In genomic region chr20:47150403-47151152, GRCh38 we compare ENCODE assay signal across 1 cellular context.
TF ChIP-seq lines count a peak whose summit lies in the region.

No MANE protein-coding gene starts in this region.

TF ChIP-seq in HepG2, 621 proteins besides CTCF, POLR2A, EP300 and RAD21 (continued from another document and continues in another):
- peak; percentile 47 for TF ChIP-seq SAP130 (CRISPR knock-in tag; IDR thresholded peaks at IDR 0.05; ENCODE audit: low read depth)
- peak; percentile 42; the same call in 1 of the 2 replicates for TF ChIP-seq ARID5B (CRISPR knock-in tag; IDR thresholded peaks at IDR 0.05)
- TF ChIP-seq, protein P1, sequence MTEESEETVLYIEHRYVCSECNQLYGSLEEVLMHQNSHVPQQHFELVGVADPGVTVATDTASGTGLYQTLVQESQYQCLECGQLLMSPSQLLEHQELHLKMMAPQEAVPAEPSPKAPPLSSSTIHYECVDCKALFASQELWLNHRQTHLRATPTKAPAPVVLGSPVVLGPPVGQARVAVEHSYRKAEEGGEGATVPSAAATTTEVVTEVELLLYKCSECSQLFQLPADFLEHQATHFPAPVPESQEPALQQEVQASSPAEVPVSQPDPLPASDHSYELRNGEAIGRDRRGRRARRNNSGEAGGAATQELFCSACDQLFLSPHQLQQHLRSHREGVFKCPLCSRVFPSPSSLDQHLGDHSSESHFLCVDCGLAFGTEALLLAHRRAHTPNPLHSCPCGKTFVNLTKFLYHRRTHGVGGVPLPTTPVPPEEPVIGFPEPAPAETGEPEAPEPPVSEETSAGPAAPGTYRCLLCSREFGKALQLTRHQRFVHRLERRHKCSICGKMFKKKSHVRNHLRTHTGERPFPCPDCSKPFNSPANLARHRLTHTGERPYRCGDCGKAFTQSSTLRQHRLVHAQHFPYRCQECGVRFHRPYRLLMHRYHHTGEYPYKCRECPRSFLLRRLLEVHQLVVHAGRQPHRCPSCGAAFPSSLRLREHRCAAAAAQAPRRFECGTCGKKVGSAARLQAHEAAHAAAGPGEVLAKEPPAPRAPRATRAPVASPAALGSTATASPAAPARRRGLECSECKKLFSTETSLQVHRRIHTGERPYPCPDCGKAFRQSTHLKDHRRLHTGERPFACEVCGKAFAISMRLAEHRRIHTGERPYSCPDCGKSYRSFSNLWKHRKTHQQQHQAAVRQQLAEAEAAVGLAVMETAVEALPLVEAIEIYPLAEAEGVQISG (CRISPR knock-in tag; IDR thresholded peaks at IDR 0.05): peak; percentile 85
- TF ChIP-seq ZZZ3 (CRISPR knock-in tag; IDR thresholded peaks at IDR 0.05; ENCODE audit: borderline replicate concordance): no peak
- TF ChIP-seq RELA (CRISPR knock-in tag; IDR thresholded peaks at IDR 0.05): no peak
- peak; percentile 59; the same call in 1 of the 2 replicates for TF ChIP-seq MAX (IDR thresholded peaks at IDR 0.05)
- TF ChIP-seq SOX13 (IDR thresholded peaks at IDR 0.05): no peak
- TF ChIP-seq SOX13 (CRISPR knock-in tag; conservative IDR thresholded peaks at IDR 0.05 in 1 of 2, IDR thresholded peaks at IDR 0.05 in 1 of 2): peak in 1 of 2 experiments; percentile 15; a peak in 1 of 4 replicates
- TF ChIP-seq ELF4 (CRISPR knock-in tag; IDR thresholded peaks at IDR 0.05; ENCODE audit: borderline replicate concordance): no peak
- TF ChIP-seq PCBP1 (IDR thresholded peaks at IDR 0.05; ENCODE audit: borderline replicate concordance, low read depth, low read length): no peak
- TF ChIP-seq CEBPG (CRISPR knock-in tag; IDR thresholded peaks at IDR 0.05): 0 out of 2 replicates have a peak, but pooled peaks have one; percentile 9
- TF ChIP-seq, protein P2, sequence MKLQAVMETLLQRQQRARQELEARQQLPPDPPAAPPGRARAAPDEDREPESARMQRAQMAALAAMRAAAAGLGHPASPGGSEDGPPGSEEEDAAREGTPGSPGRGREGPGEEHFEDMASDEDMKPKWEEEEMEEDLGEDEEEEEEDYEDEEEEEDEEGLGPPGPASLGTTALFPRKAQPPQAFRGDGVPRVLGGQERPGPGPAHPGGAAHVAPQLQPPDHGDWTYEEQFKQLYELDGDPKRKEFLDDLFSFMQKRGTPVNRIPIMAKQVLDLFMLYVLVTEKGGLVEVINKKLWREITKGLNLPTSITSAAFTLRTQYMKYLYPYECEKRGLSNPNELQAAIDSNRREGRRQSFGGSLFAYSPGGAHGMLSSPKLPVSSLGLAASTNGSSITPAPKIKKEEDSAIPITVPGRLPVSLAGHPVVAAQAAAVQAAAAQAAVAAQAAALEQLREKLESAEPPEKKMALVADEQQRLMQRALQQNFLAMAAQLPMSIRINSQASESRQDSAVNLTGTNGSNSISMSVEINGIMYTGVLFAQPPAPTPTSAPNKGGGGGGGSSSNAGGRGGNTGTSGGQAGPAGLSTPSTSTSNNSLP (IDR thresholded peaks at IDR 0.05; ENCODE audit: low read depth, low read length): 0 out of 2 replicates have a peak, but pooled peaks have one; percentile 45
- TF ChIP-seq ZNF652 (CRISPR knock-in tag; IDR thresholded peaks at IDR 0.05; ENCODE audit: borderline replicate concordance, low read depth): no peak
- no peak for TF ChIP-seq MTA3 (CRISPR knock-in tag; IDR thresholded peaks at IDR 0.05)
- TF ChIP-seq HOXA9 (CRISPR knock-in tag; IDR thresholded peaks at IDR 0.05; ENCODE audit: borderline replicate concordance): no peak
- no peak for TF ChIP-seq NFE2 (CRISPR knock-in tag; IDR thresholded peaks at IDR 0.05)
- TF ChIP-seq ZBTB26 (CRISPR knock-in tag; IDR thresholded peaks at IDR 0.05; ENCODE audit: borderline replicate concordance): peak; percentile 67; the same call in 1 of the 2 replicates
- no peak for TF ChIP-seq ZNF746 (CRISPR knock-in tag; IDR thresholded peaks at IDR 0.05)
- TF ChIP-seq, protein P3, sequence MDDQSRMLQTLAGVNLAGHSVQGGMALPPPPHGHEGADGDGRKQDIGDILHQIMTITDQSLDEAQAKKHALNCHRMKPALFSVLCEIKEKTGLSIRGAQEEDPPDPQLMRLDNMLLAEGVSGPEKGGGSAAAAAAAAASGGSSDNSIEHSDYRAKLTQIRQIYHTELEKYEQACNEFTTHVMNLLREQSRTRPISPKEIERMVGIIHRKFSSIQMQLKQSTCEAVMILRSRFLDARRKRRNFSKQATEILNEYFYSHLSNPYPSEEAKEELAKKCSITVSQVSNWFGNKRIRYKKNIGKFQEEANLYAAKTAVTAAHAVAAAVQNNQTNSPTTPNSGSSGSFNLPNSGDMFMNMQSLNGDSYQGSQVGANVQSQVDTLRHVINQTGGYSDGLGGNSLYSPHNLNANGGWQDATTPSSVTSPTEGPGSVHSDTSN (CRISPR knock-in tag; IDR thresholded peaks at IDR 0.05; ENCODE audit: borderline replicate concordance): no peak
- no peak for TF ChIP-seq CAMTA2 (CRISPR knock-in tag; IDR thresholded peaks at IDR 0.05; ENCODE audit: borderline replicate concordance)
- 0 out of 2 replicates have a peak, but pooled peaks have one; percentile 14 for TF ChIP-seq FOXP4 (CRISPR knock-in tag; IDR thresholded peaks at IDR 0.05)
- no peak for TF ChIP-seq KLF9 (CRISPR knock-in tag; IDR thresholded peaks at IDR 0.05; ENCODE audit: low read depth)
- TF ChIP-seq ZNF616 (CRISPR knock-in tag; IDR thresholded peaks at IDR 0.05; ENCODE audit: low read depth): no peak
- TF ChIP-seq ZNF644 (CRISPR knock-in tag; IDR thresholded peaks at IDR 0.05; ENCODE audit: low read depth): 0 out of 2 replicates have a peak, but pooled peaks have one; percentile 7
- no peak for TF ChIP-seq CBX2 (IDR thresholded peaks at IDR 0.05; ENCODE audit: low read depth, low read length)
- no peak for TF ChIP-seq CBX2 (CRISPR knock-in tag; IDR thresholded peaks at IDR 0.05; ENCODE audit: low read depth)
- no peak for TF ChIP-seq KMT2A (CRISPR knock-in tag; IDR thresholded peaks at IDR 0.05)
- TF ChIP-seq FLYWCH1 (CRISPR knock-in tag; IDR thresholded peaks at IDR 0.05): no peak
- TF ChIP-seq PCBP2 (optimal IDR thresholded peaks at IDR 0.05; ENCODE audit: low read depth, low read length, poor library complexity, severe bottlenecking): no peak
- TF ChIP-seq, protein P4, sequence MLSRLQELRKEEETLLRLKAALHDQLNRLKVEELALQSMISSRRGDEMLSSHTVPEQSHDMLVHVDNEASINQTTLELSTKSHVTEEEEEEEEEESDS (CRISPR knock-in tag; IDR thresholded peaks at IDR 0.05; ENCODE audit: borderline replicate concordance): no peak
- no peak; the same call in 1 of the 2 replicates for TF ChIP-seq BORCS8-MEF2B (CRISPR knock-in tag; IDR thresholded peaks at IDR 0.05)
- peak; percentile 71; the same call in 1 of the 2 replicates for TF ChIP-seq ZNF451 (CRISPR knock-in tag; IDR thresholded peaks at IDR 0.05)
- TF ChIP-seq HMG20A (CRISPR knock-in tag; IDR thresholded peaks at IDR 0.05; ENCODE audit: borderline replicate concordance): no peak
- TF ChIP-seq SPEN (CRISPR knock-in tag; IDR thresholded peaks at IDR 0.05; ENCODE audit: low read depth): no peak
- TF ChIP-seq JDP2 (CRISPR knock-in tag; IDR thresholded peaks at IDR 0.05; ENCODE audit: borderline replicate concordance): no peak
- TF ChIP-seq ZNF773 (CRISPR knock-in tag; IDR thresholded peaks at IDR 0.05; ENCODE audit: borderline replicate concordance): no peak
- TF ChIP-seq, protein P5, sequence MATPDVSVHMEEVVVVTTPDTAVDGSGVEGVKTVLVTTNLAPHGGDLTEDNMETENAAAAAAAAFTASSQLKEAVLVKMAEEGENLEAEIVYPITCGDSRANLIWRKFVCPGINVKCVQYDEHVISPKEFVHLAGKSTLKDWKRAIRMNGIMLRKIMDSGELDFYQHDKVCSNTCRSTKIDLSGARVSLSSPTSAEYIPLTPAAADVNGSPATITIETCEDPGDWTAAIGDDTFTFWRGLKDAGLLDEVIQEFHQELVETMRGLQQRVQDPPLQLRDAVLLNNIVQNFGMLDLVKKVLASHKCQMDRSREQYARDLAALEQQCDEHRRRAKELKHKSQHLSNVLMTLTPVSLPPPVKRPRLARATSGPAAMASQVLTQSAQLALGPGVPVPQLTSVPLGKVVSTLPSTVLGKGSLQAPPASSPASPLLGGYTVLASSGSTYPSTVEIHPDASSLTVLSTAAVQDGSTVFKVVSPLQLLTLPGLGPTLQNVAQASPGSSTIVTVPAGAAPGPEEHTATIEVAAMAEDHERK (CRISPR knock-in tag; IDR thresholded peaks at IDR 0.05; ENCODE audit: low read depth): no peak
- no peak for TF ChIP-seq THAP8 (CRISPR knock-in tag; IDR thresholded peaks at IDR 0.05; ENCODE audit: borderline replicate concordance)
- no peak for TF ChIP-seq ZNF775 (CRISPR knock-in tag; IDR thresholded peaks at IDR 0.05; ENCODE audit: borderline replicate concordance)
- TF ChIP-seq MIER3 (CRISPR knock-in tag; IDR thresholded peaks at IDR 0.05; ENCODE audit: borderline replicate concordance): peak; percentile 65; the same call in 1 of the 2 replicates
- no peak for TF ChIP-seq SMARCC2 (IDR thresholded peaks at IDR 0.05)
- peak; percentile 87 for TF ChIP-seq NFYB (CRISPR knock-in tag; IDR thresholded peaks at IDR 0.05)
- 0 out of 2 replicates have a peak, but pooled peaks have one; percentile 30 for TF ChIP-seq SMAD3 (CRISPR knock-in tag; IDR thresholded peaks at IDR 0.05)
- no peak for TF ChIP-seq SETDB1 (CRISPR knock-in tag; IDR thresholded peaks at IDR 0.05; ENCODE audit: borderline replicate concordance)
- no peak for TF ChIP-seq STAT5B (CRISPR knock-in tag; IDR thresholded peaks at IDR 0.05)
- TF ChIP-seq RNF2 (conservative IDR thresholded peaks at IDR 0.05; ENCODE audit: low read depth): no peak
- 0 out of 2 replicates have a peak, but pooled peaks have one; percentile 36 for TF ChIP-seq KMT2B (CRISPR knock-in tag; IDR thresholded peaks at IDR 0.05)
- TF ChIP-seq ZNF367 (CRISPR knock-in tag; IDR thresholded peaks at IDR 0.05; ENCODE audit: borderline replicate concordance): no peak
- no peak for TF ChIP-seq SNAPC2 (CRISPR knock-in tag; IDR thresholded peaks at IDR 0.05)
- TF ChIP-seq RFXANK (CRISPR knock-in tag; IDR thresholded peaks at IDR 0.05): 0 out of 2 replicates have a peak, but pooled peaks have one; percentile 28
- no peak for TF ChIP-seq SOX6 (IDR thresholded peaks at IDR 0.05)
- 0 out of 2 replicates have a peak, but pooled peaks have one; percentile 22 for TF ChIP-seq SOX6 (CRISPR knock-in tag; IDR thresholded peaks at IDR 0.05)
- no peak for TF ChIP-seq E2F5 (CRISPR knock-in tag; conservative IDR thresholded peaks at IDR 0.05)
- TF ChIP-seq SRSF4 (IDR thresholded peaks at IDR 0.05; ENCODE audit: low read depth, low read length, poor library complexity, severe bottlenecking): no peak
